Comparison of ENCODE assay signal across 7 cellular contexts in genomic region chr13:40665754-40666057, GRCh38. TPM values are rescaled to one million over a fixed set of nuclear protein-coding genes. Genes with fewer than 3 reads are reported as not detected.
A peak's percentile ranks its signal among the peaks of the same experiment; 100 is the strongest.
DNase-seq lines count a peak whose midpoint lies in the region; ATAC-seq and TF ChIP-seq lines count a peak whose summit lies in the region.

No MANE protein-coding gene starts in this region.

- peak overlapping the region; percentile 94 for H3K9ac ChIP-seq in skeletal muscle satellite cell (ENCODE audit: low read depth, low read length)

- peaks cover 28% of the 10 kb centered on the region for H3K4me1 ChIP-seq in skeletal muscle satellite cell (ENCODE audit: control insufficient read depth, insufficient read depth, low read length)

- DNase-seq in activated T-cell treated with anti-CD3 and anti-CD28 coated beads, Interleukin-2, amount 50 U/mL, for 1 hour, result peak; percentile 67
- no peak for DNase-seq in fibroblast of mammary gland (ENCODE audit: low read depth)
- no peak for DNase-seq in COR-L47 (lab: John Stamatoyannopoulos, UW)

- H3K27me3 ChIP-seq in skeletal muscle satellite cell (ENCODE audit: control insufficient read depth, insufficient read depth, low read length), result no peaks in the 10 kb centered on the region

- peak; percentile 1 for ATAC-seq in GM18502 (IDR thresholded peaks at IDR 0.05; ENCODE audit: poor library complexity, unreplicated experiment)
- ATAC-seq in HG03103 (IDR thresholded peaks at IDR 0.05; ENCODE audit: low read depth, unreplicated experiment), result peak; percentile 2
- ATAC-seq in GM18868 (IDR thresholded peaks at IDR 0.05; ENCODE audit: unreplicated experiment), result no peak

- TF ChIP-seq CTCF in fibroblast of mammary gland (conservative IDR thresholded peaks at IDR 0.05; ENCODE audit: control insufficient read depth, insufficient read depth, low read depth, low read length), result no peak

- H3K4me3 ChIP-seq in fibroblast of mammary gland (ENCODE audit: control insufficient read depth, low read depth, low read length), result peak overlapping the region; percentile 75
- peak overlapping the region; percentile 97 for H3K4me3 ChIP-seq in skeletal muscle satellite cell (ENCODE audit: low read length)

- no peaks in the 10 kb centered on the region for H3K9me3 ChIP-seq in skeletal muscle satellite cell (replicated peaks; ENCODE audit: low read length)

- peak overlapping the region; percentile 93 for H3K4me2 ChIP-seq in skeletal muscle satellite cell (ENCODE audit: low read length)

- no peaks in the 10 kb centered on the region for H3K36me3 ChIP-seq in skeletal muscle satellite cell (ENCODE audit: insufficient read depth, low read length)

RNA-seq across cellular contexts. Expression of gene FOXO1, which starts 0.7 kb away (rescaled TPM):
- total RNA-seq in skeletal muscle satellite cell (2012; rRNA removed), result 7.2 and 11.2 TPM in 2 replicates
